ENCODE assay signal across 9 cellular contexts in genomic region chr22:50247748-50248147, GRCh38. TPM values are rescaled to one million over a fixed set of nuclear protein-coding genes. Genes with fewer than 3 reads are reported as not detected.
DNase-seq lines count a peak whose midpoint lies in the region; ATAC-seq and TF ChIP-seq lines count a peak whose summit lies in the region.
"Had no signal": no experiment of that assay in that cellular context is flagged by ENCODE, and none has a peak within 500 bp of the region (broad histone marks: within the 10 kb centered on the region; RNA-seq: fewer than 3 reads in every experiment).

No MANE protein-coding gene starts in this region.

- ATAC-seq in HG03521 (IDR thresholded peaks at IDR 0.05; ENCODE audit: unreplicated experiment), result no peak

- H3K36me3 ChIP-seq in stomach, result peaks cover 11 to 24% (median 17%) of the 10 kb centered on the region in 4 donors

- no peaks in the 10 kb centered on the region for H3K9me3 ChIP-seq in stomach

- TF ChIP-seq EP300 in stomach (IDR thresholded peaks at IDR 0.05), result no peak

- H3K27me3 ChIP-seq in stomach, result no peaks in the 10 kb centered on the region

- H3K27ac ChIP-seq in stomach, result peak overlapping the region in 3 of 5 donors; percentile 27 to 49 (median 29)
- H3K27ac ChIP-seq: parathyroid adenoma had no signal

- no peak overlapping the region for H3K4me3 ChIP-seq in stomach

- no peak for TF ChIP-seq POLR2A in stomach (IDR thresholded peaks at IDR 0.05)

- no peak for TF ChIP-seq CTCF in stomach (IDR thresholded peaks at IDR 0.05)

- 20 to 38% (median 29%) methylated on average over 9 to 16 of the region's 16 CpGs; no CpG with 5 or more reads in 1 of the 5 donors for WGBS in stomach, 5 donors

- peaks cover 53 to 88% (median 86%) of the 10 kb centered on the region in 4 donors for H3K4me1 ChIP-seq in stomach

- peak; percentile 29 for DNase-seq in stimulated activated CD8-positive, alpha-beta memory T cell treated with anti-CD3 and anti-CD28 coated beads, Interleukin-4, amount 100 ng/mL, for 24 hours (ENCODE audit: low read depth)
- no peak for DNase-seq in stimulated activated CD8-positive, alpha-beta memory T cell treated with anti-CD3 and anti-CD28 coated beads, Interleukin-4, amount 100 ng/mL, for 48 hours
- DNase-seq in SHP77 (lab: John Stamatoyannopoulos, UW) (peak; percentile 93 to 97), dermis blood vessel endothelial cell (peak; percentile 83), stomach (peak; percentile 78), globus pallidus (ENCODE audit: low spot score) (no peak), NCI-H524 (lab: John Stamatoyannopoulos, UW) (no peak)

- intact Hi-C loops in stomach (cut with DNase I; ENCODE audit: low total_unique reads), result no loop called here

RNA-seq across cellular contexts. Expression of gene TUBGCP6, which starts 2.9 kb away (rescaled TPM):
- total RNA-seq in dermis blood vessel endothelial cell, result 28.5 and 38.1 TPM in 2 replicates
- 100 to 1,000 TPM in 1 of 5 donors, 10 to 100 TPM in 4; 40.4 to 112 (median 91.5) TPM for total RNA-seq in stomach
- polyA plus RNA-seq in stomach, result 10 to 100 TPM; 37.8 to 59.0 (median 38.8) TPM

RNA-seq across cellular contexts. Expression of gene HDAC10, which starts 3.3 kb away (rescaled TPM):
- total RNA-seq in dermis blood vessel endothelial cell (35.2 and 39.5 TPM in 2 replicates), stomach (100 to 1,000 TPM in 2 of 5 donors, 10 to 100 TPM in 3; 15.4 to 156 (median 74.1) TPM)
- 10 to 100 TPM; 24.7 to 41.4 (median 36.2) TPM for polyA plus RNA-seq in stomach

RNA-seq across cellular contexts. Expression of gene MAPK12, which starts 13.7 kb away (rescaled TPM):
- total RNA-seq in dermis blood vessel endothelial cell (73.4 and 118 TPM in 2 replicates), stomach (10 to 100 TPM in 2 of 5 donors, 1 to 10 TPM in 3; 5.2 to 49.6 (median 9.3) TPM)
- polyA plus RNA-seq in stomach, result 1 to 10 TPM; 4.7 to 9.3 (median 7.1) TPM

RNA-seq across cellular contexts. Expression of gene MAPK11, which starts 22.4 kb away (rescaled TPM):
- total RNA-seq in dermis blood vessel endothelial cell (21.4 and 41.7 TPM in 2 replicates), stomach (10 to 100 TPM in 1 of 5 donors, 1 to 10 TPM in 2, under 1 TPM in 1, not detected in 1; 0.29 to 10.1 (median 5.7) TPM)
- 10 to 100 TPM in 2 of 3 donors, 1 to 10 TPM in 1; 8.5 to 13.6 (median 12.3) TPM for polyA plus RNA-seq in stomach

RNA-seq across cellular contexts. Expression of gene SELENOO, which starts 46.9 kb away (rescaled TPM):
- 32.8 and 47.0 TPM in 2 replicates for total RNA-seq in dermis blood vessel endothelial cell
- 100 to 1,000 TPM in 1 of 5 donors, 10 to 100 TPM in 4; 10.1 to 185 (median 57.2) TPM for total RNA-seq in stomach
- polyA plus RNA-seq in stomach, result 10 to 100 TPM; 30.9 to 37.5 (median 33.1) TPM

Comparison
In these comparisons a context has a peak if more than half of its experiments do, and no peak if none do; other contexts are left out.
1. DNase-seq: peak in stimulated activated CD8-positive, alpha-beta memory T cell treated with anti-CD3 and anti-CD28 coated beads, Interleukin-4, amount 100 ng/mL, for 24 hours (single experiment), SHP77 (2 of 2), dermis blood vessel endothelial cell (single experiment) and stomach (single experiment); none in stimulated activated CD8-positive, alpha-beta memory T cell treated with anti-CD3 and anti-CD28 coated beads, Interleukin-4, amount 100 ng/mL, for 48 hours (single experiment), globus pallidus (single experiment) and NCI-H524 (0 of 2).